In the genomic region with DNA sequence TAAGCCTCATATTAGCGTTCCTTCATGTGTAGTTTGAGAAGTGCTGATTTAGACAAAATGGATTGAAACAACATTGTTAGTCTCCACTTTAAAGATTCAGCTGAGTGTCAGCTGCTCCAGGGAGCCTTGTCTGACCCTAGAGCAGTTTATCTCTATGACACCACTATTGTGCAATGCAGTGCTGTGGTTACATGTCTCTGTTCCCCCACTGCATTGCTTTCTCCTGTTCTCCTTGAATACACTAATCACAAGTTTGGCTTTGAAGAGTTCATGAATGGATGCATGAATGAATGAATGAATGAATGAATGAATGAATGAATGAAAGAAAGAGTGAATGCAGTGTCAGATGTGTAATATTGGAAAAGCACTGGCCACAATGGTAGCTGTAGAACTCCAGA, we compare ENCODE assay signal across 9 cellular contexts. TPM values are rescaled to one million over a fixed set of nuclear protein-coding genes. Genes with fewer than 3 reads are reported as not detected.
A peak's percentile ranks its signal among the peaks of the same experiment; 100 is the strongest.
DNase-seq lines count a peak whose midpoint lies in the region; ATAC-seq and TF ChIP-seq lines count a peak whose summit lies in the region.
"Had no signal": no experiment of that assay in that cellular context is flagged by ENCODE, and none has a peak within 500 bp of the region (broad histone marks: within the 10 kb centered on the region; RNA-seq: fewer than 3 reads in every experiment).

No MANE protein-coding gene starts in this region.

- ATAC-seq in left ventricle myocardium superior (peak; percentile 94), HG03175 (IDR thresholded peaks at IDR 0.05; ENCODE audit: unreplicated experiment) (no peak)
- ATAC-seq in activated T-cell treated with anti-CD3 and anti-CD28 coated beads, Interleukin-2, amount 50 U/mL, for 72 hours (replicated peaks in 1 of 2): no peak

- no peak for TF ChIP-seq POLR2A in adrenal gland (IDR thresholded peaks at IDR 0.05)

- no peak overlapping the region for H3K4me3 Mint-ChIP-seq in activated T-cell treated with anti-CD3 and anti-CD28 coated beads, Interleukin-2, amount 50 U/mL, for 72 hours
- H3K4me3 Mint-ChIP-seq: nephron progenitor cell had no signal

- H3K36me3 Mint-ChIP-seq in activated T-cell treated with anti-CD3 and anti-CD28 coated beads, Interleukin-2, amount 50 U/mL, for 72 hours (ENCODE audit: insufficient read depth in 2 of 2): peaks cover 6 to 11% of the 10 kb centered on the region in 2 donors

- peaks cover 5 to 6% of the 10 kb centered on the region in 2 donors for H3K9me3 Mint-ChIP-seq in activated T-cell treated with anti-CD3 and anti-CD28 coated beads, Interleukin-2, amount 50 U/mL, for 72 hours

- no peaks in the 10 kb centered on the region for H3K36me3 ChIP-seq in adrenal gland (replicated peaks in 1 of 2)

- no peaks in the 10 kb centered on the region for H3K9me3 ChIP-seq in adrenal gland (replicated peaks in 1 of 3)

- intact Hi-C loops in adrenal gland (cut with DNase I) (no loop called here), left ventricle myocardium superior (cut with micrococcal nuclease) (no loop called here)

- peak; percentile 50 for DNase-seq in HuH-7 (ENCODE audit: low spot score)
- DNase-seq in adrenal gland: peak; percentile 50 to 76 (median 63)
- no peak for DNase-seq in left ventricle myocardium superior
- DNase-seq in activated T-cell treated with anti-CD3 and anti-CD28 coated beads, Interleukin-2, amount 50 U/mL, for 72 hours: no peak
- no peak for DNase-seq in cerebellar nuclear complex (lab: John Stamatoyannopoulos, UW)
- DNase-seq: activated effector memory CD4-positive, alpha-beta T cell treated with Interleukin-2 at 50 U/mL for 16 hours; nephron progenitor cell had no signal

- no peak for TF ChIP-seq CTCF in adrenal gland (IDR thresholded peaks at IDR 0.05)

- H3K4me1 Mint-ChIP-seq in activated T-cell treated with anti-CD3 and anti-CD28 coated beads, Interleukin-2, amount 50 U/mL, for 72 hours (ENCODE audit: low read depth): no peaks in the 10 kb centered on the region
- H3K4me1 Mint-ChIP-seq: nephron progenitor cell had no signal

- H3K27ac ChIP-seq in adrenal gland: no peak overlapping the region
- H3K27ac ChIP-seq in skin epidermis: peak overlapping the region in 12 of 21 experiments; percentile 0 to 75 (median 58)

- H3K27me3 ChIP-seq in adrenal gland: no peaks in the 10 kb centered on the region

- WGBS in adrenal gland, 4 donors: 13 to 41% (median 30%) methylated on average over 1 of the region's 1 CpG

- H3K4me3 ChIP-seq in adrenal gland (no peak overlapping the region), skin epidermis (no peak overlapping the region)

- no peaks in the 10 kb centered on the region for H3K27me3 Mint-ChIP-seq in activated T-cell treated with anti-CD3 and anti-CD28 coated beads, Interleukin-2, amount 50 U/mL, for 72 hours (ENCODE audit: low read depth)

- H3K27ac Mint-ChIP-seq in activated T-cell treated with anti-CD3 and anti-CD28 coated beads, Interleukin-2, amount 50 U/mL, for 72 hours: no peak overlapping the region
- H3K27ac Mint-ChIP-seq: nephron progenitor cell had no signal

- peaks cover 19 to 22% of the 10 kb centered on the region in 2 donors for H3K4me1 ChIP-seq in adrenal gland (replicated peaks in 1 of 2)

RNA-seq across cellular contexts. Expression of a gene that starts 38.3 kb away (rescaled TPM):
- total RNA-seq in adrenal gland: not detected
- polyA plus RNA-seq in adrenal gland: under 1 TPM in 1 of 3 donors, not detected in 2; 0.51 TPM
- not detected for total RNA-seq in left ventricle myocardium superior
- not detected for total RNA-seq in activated T-cell treated with anti-CD3 and anti-CD28 coated beads, Interleukin-2, amount 50 U/mL, for 72 hours

RNA-seq across cellular contexts. Expression of a gene that starts 39.8 kb away (rescaled TPM):
- 10 to 100 TPM in 3 of 8 donors, 1 to 10 TPM in 5; 1.9 to 49.2 (median 7.8) TPM for total RNA-seq in adrenal gland
- 1 to 10 TPM in 1 of 3 donors, under 1 TPM in 2; 0.72 to 8.0 (median 0.77) TPM for polyA plus RNA-seq in adrenal gland
- 6.7 TPM for total RNA-seq in left ventricle myocardium superior
- 10 to 100 TPM; 37.6 to 52.9 TPM for total RNA-seq in activated T-cell treated with anti-CD3 and anti-CD28 coated beads, Interleukin-2, amount 50 U/mL, for 72 hours

Comparison
In these comparisons a context has a peak if more than half of its experiments do, and no peak if none do; other contexts are left out.
1. DNase-seq: peak in HuH-7 (single experiment) and adrenal gland (7 of 7); none in left ventricle myocardium superior (single experiment), activated T-cell treated with anti-CD3 and anti-CD28 coated beads, Interleukin-2, amount 50 U/mL, for 72 hours (0 of 2) and cerebellar nuclear complex (0 of 2).
2. H3K27ac ChIP-seq: peak in skin epidermis (12 of 21); none in adrenal gland (0 of 5).